ENCODE assay signal across 25 cellular contexts in genomic region chr14:65425885-65426284, GRCh38. TPM values are rescaled to one million over a fixed set of nuclear protein-coding genes. Genes with fewer than 3 reads are reported as not detected.
DNase-seq lines count a peak whose midpoint lies in the region; ATAC-seq, FAIRE-seq and TF ChIP-seq lines count a peak whose summit lies in the region.
"Had no signal": no experiment of that assay in that cellular context is flagged by ENCODE, and none has a peak within 500 bp of the region (broad histone marks: within the 10 kb centered on the region; RNA-seq: fewer than 3 reads in every experiment).

No MANE protein-coding gene starts in this region.

- POLR2A ChIA-PET in CD8-positive, alpha-beta memory T cell (lab: Charles Lee) = no interaction called here

- CTCF ChIA-PET in CD8-positive, alpha-beta memory T cell (lab: Charles Lee) = no interaction called here

- TF ChIP-seq POLR2A in GM12891 (IDR thresholded peaks at IDR 0.05; ENCODE audit: low read depth, low read length) = no peak

- FAIRE-seq in GM12891 (lab: Jason Lieb, UNC) = peak; percentile 69
- peak; percentile 71 for FAIRE-seq in HTR-8/SVneo (lab: Jason Lieb, UNC)
- FAIRE-seq: colon, kidney had no signal

- H3K27ac Mint-ChIP-seq in CD8-positive, alpha-beta memory T cell = peak overlapping the region in 1 of 8 donors; percentile 56
- H3K27ac Mint-ChIP-seq: nephron, T-cell had no signal

- no peak for DNase-seq in CD8-positive, alpha-beta memory T cell
- DNase-seq in GM12891 (ENCODE audit: insufficient read length, low spot score) (no peak), HTR-8/SVneo (ENCODE audit: insufficient read length, low spot score) (no peak), fibroblast of mammary gland (ENCODE audit: low read depth) (peak; percentile 42), cerebellar cortex (ENCODE audit: low spot score) (no peak)
- DNase-seq in stimulated activated CD4-positive, alpha-beta T cell treated with anti-CD3 and anti-CD28 coated beads, Interleukin-4, amount 100 ng/mL, for 1 hour = no peak
- DNase-seq: activated CD4-positive, alpha-beta T cell treated with anti-CD3 and anti-CD28 coated beads for 1 hour; activated naive CD4-positive, alpha-beta T cell treated with Interleukin-2 at 50 U/mL for 16 hours; activated T-cell treated with anti-CD3 and anti-CD28 coated beads, Interleukin-2, amount 50 U/mL, for 4 hours; amygdala; Calu3; effector CD4-positive, alpha-beta T cell; H7; kidney; NCI-H146; NCI-H446; NCI-H774; SJCRH30; T-cell; transverse colon had no signal

- peak overlapping the region in 4 of 7 donors; percentile 4 to 14 (median 6) for H3K4me3 Mint-ChIP-seq in CD8-positive, alpha-beta memory T cell
- H3K4me3 Mint-ChIP-seq: activated T-cell treated with anti-CD3 and anti-CD28 coated beads, Interleukin-2, amount 50 U/mL, for 4 hours; nephron; T-cell had no signal

- H3K36me3 ChIP-seq in CD8-positive, alpha-beta memory T cell (ENCODE audit: insufficient read depth, low read length) = no peaks in the 10 kb centered on the region
- H3K36me3 ChIP-seq: breast epithelium, SJCRH30, transverse colon had no signal

- no peak for TF ChIP-seq CTCF in fibroblast of mammary gland (conservative IDR thresholded peaks at IDR 0.05; ENCODE audit: control insufficient read depth, insufficient read depth, low read depth, low read length)

- peaks cover 39 to 70% (median 59%) of the 10 kb centered on the region in 3 donors for H3K4me1 Mint-ChIP-seq in CD8-positive, alpha-beta memory T cell

- H3K27me3 Mint-ChIP-seq in CD8-positive, alpha-beta memory T cell = no peaks in the 10 kb centered on the region
- H3K27me3 Mint-ChIP-seq: T-cell had no signal

- no peak overlapping the region for H3K4me3 ChIP-seq in CD8-positive, alpha-beta memory T cell (ENCODE audit: low read length)
- H3K4me3 ChIP-seq in fibroblast of mammary gland (ENCODE audit: control insufficient read depth, low read depth, low read length) = no peak overlapping the region
- H3K4me3 ChIP-seq: BLaER1 treated with 17β-estradiol and CSF1 and Interleukin-3, amounts not matched to agents 10 nM and 100 nM; breast epithelium; SJCRH30; transverse colon had no signal

- no peaks in the 10 kb centered on the region for H3K9me3 ChIP-seq in CD8-positive, alpha-beta memory T cell (ENCODE audit: low read length)
- H3K9me3 ChIP-seq: BLaER1 treated with 17β-estradiol and CSF1 and Interleukin-3, amounts not matched to agents 10 nM and 100 nM; breast epithelium; SJCRH30; transverse colon had no signal

- no peaks in the 10 kb centered on the region for H3K4me1 ChIP-seq in CD8-positive, alpha-beta memory T cell (ENCODE audit: insufficient read depth, low read length)
- H3K4me1 ChIP-seq: BLaER1 treated with 17β-estradiol and CSF1 and Interleukin-3, amounts not matched to agents 10 nM and 100 nM; breast epithelium; SJCRH30 had no signal

- no peak overlapping the region for H3K27ac ChIP-seq in CD8-positive, alpha-beta memory T cell (ENCODE audit: low read depth, low read length)
- H3K27ac ChIP-seq: BLaER1 treated with 17β-estradiol and CSF1 and Interleukin-3, amounts not matched to agents 10 nM and 100 nM; breast epithelium; SJCRH30; transverse colon had no signal

- peaks cover 0 to 10% (median 10%) of the 10 kb centered on the region in 3 donors for H3K36me3 Mint-ChIP-seq in CD8-positive, alpha-beta memory T cell

- no peaks in the 10 kb centered on the region for H3K27me3 ChIP-seq in CD8-positive, alpha-beta memory T cell (ENCODE audit: insufficient read depth, low read length, poor library complexity, severe bottlenecking)
- H3K27me3 ChIP-seq: BLaER1 treated with 17β-estradiol and CSF1 and Interleukin-3, amounts not matched to agents 10 nM and 100 nM; breast epithelium; SJCRH30; transverse colon had no signal

- no peaks in the 10 kb centered on the region for H3K9me3 Mint-ChIP-seq in CD8-positive, alpha-beta memory T cell
- H3K9me3 Mint-ChIP-seq: activated T-cell treated with anti-CD3 and anti-CD28 coated beads, Interleukin-2, amount 50 U/mL, for 4 hours; nephron; T-cell had no signal

- ATAC-seq in GM18511 (IDR thresholded peaks at IDR 0.05; ENCODE audit: unreplicated experiment) = no peak
- ATAC-seq: activated T-cell treated with anti-CD3 and anti-CD28 coated beads, Interleukin-2, amount 50 U/mL, for 4 hours; T-cell had no signal

TF ChIP-seq in GM12891, 5 proteins besides CTCF, POLR2A, EP300 and RAD21:
- no peak for TF ChIP-seq POU2F2 (IDR thresholded peaks at IDR 0.05; ENCODE audit: low read depth, low read length)
- no peak for TF ChIP-seq SPI1 (IDR thresholded peaks at IDR 0.05; ENCODE audit: low read depth, low read length)
- TF ChIP-seq PAX5 (IDR thresholded peaks at IDR 0.05; ENCODE audit: insufficient read depth, low read length, severe bottlenecking) = no peak
- no peak for TF ChIP-seq POLR2AphosphoS5 (IDR thresholded peaks at IDR 0.05; ENCODE audit: low read depth, low read length)
- TF ChIP-seq TAF1 (IDR thresholded peaks at IDR 0.05; ENCODE audit: low read depth, low read length) = no peak

RNA-seq across cellular contexts. Expression of gene FUT8, which starts 13.4 kb away (rescaled TPM):
- 10 to 100 TPM; 76.0 to 81.7 TPM for total RNA-seq in CD8-positive, alpha-beta memory T cell
- polyA plus RNA-seq in CD8-positive, alpha-beta memory T cell = 13.3 TPM
- polyA plus RNA-seq in GM12891 (2012; ENCODE audit: low read depth, missing spikeins) = 31.1 TPM
